Comparison of ENCODE assay signal across 23 cellular contexts in genomic region chr14:72706485-72706884, GRCh38.
"Had no signal": no experiment of that assay in that cellular context is flagged by ENCODE, and none has a peak within 500 bp of the region (broad histone marks: within the 10 kb centered on the region; RNA-seq: fewer than 3 reads in every experiment).

No MANE protein-coding gene starts in this region.

- H3K4me1 Mint-ChIP-seq: activated naive CD4-positive, alpha-beta T cell treated with anti-CD3 and anti-CD28 coated beads, Interleukin-2, amount 50 U/mL, for 24 hours; activated T-helper 17 cell treated with anti-CD3 and anti-CD28 coated beads, Interleukin-2, amount 50 U/mL, for 72 hours; mesothelial cell of epicardium had no signal

- ATAC-seq: activated T-helper 17 cell treated with anti-CD3 and anti-CD28 coated beads, Interleukin-2, amount 50 U/mL, for 72 hours; gastrocnemius medialis; naive thymus-derived CD8-positive, alpha-beta T cell; sciatic nerve; upper lobe of right lung; WTC11 had no signal

- DNase-seq: activated CD4-positive, alpha-beta T cell treated with anti-CD3 and anti-CD28 coated beads for 4 hours; activated T-cell treated with anti-CD3 and anti-CD28 coated beads for 4 hours; amniotic stem cell; colonic mucosa; dorsolateral prefrontal cortex; gastrocnemius medialis; head of caudate nucleus; hypothalamus; left ventricle myocardium inferior; naive thymus-derived CD8-positive, alpha-beta T cell; stimulated activated CD4-positive, alpha-beta T cell treated with anti-CD3 and anti-CD28 coated beads, Interleukin-15, amount 100 ng/mL, for 24 hours; stimulated activated CD4-positive, alpha-beta T cell treated with anti-CD3 and anti-CD28 coated beads, Interleukin-2, amount 100 ng/mL, for 48 hours; stimulated activated naive CD4-positive, alpha-beta T cell treated with Interleukin-2 at 50 U/mL for 16 hours; substantia nigra; T1000; thyroid gland; upper lobe of right lung had no signal

- H3K27ac Mint-ChIP-seq: activated naive CD4-positive, alpha-beta T cell treated with anti-CD3 and anti-CD28 coated beads, Interleukin-2, amount 50 U/mL, for 24 hours; activated T-helper 17 cell treated with anti-CD3 and anti-CD28 coated beads, Interleukin-2, amount 50 U/mL, for 72 hours; mesothelial cell of epicardium; naive thymus-derived CD8-positive, alpha-beta T cell; T-helper 1 cell treated with Interleukin-12 subunit alpha and Interleukin-12 subunit beta and Interleukin-4 antibody, amounts not matched to agents 30 μg/mL and 1 μg/mL, for 36 hours; WTC11 had no signal

- H3K4me3 Mint-ChIP-seq: activated naive CD4-positive, alpha-beta T cell treated with anti-CD3 and anti-CD28 coated beads, Interleukin-2, amount 50 U/mL, for 24 hours; activated T-helper 17 cell treated with anti-CD3 and anti-CD28 coated beads, Interleukin-2, amount 50 U/mL, for 72 hours; mesothelial cell of epicardium; naive thymus-derived CD8-positive, alpha-beta T cell; T-helper 1 cell treated with Interleukin-12 subunit alpha and Interleukin-12 subunit beta and Interleukin-4 antibody, amounts not matched to agents 30 μg/mL and 1 μg/mL, for 36 hours; WTC11 had no signal

- H3K36me3 Mint-ChIP-seq: activated naive CD4-positive, alpha-beta T cell treated with anti-CD3 and anti-CD28 coated beads, Interleukin-2, amount 50 U/mL, for 24 hours; mesothelial cell of epicardium; naive thymus-derived CD8-positive, alpha-beta T cell; WTC11 had no signal

- H3K27me3 Mint-ChIP-seq: activated naive CD4-positive, alpha-beta T cell treated with anti-CD3 and anti-CD28 coated beads, Interleukin-2, amount 50 U/mL, for 24 hours; activated T-helper 17 cell treated with anti-CD3 and anti-CD28 coated beads, Interleukin-2, amount 50 U/mL, for 72 hours; naive thymus-derived CD8-positive, alpha-beta T cell had no signal

- H3K9me3 Mint-ChIP-seq: activated naive CD4-positive, alpha-beta T cell treated with anti-CD3 and anti-CD28 coated beads, Interleukin-2, amount 50 U/mL, for 24 hours; activated T-helper 17 cell treated with anti-CD3 and anti-CD28 coated beads, Interleukin-2, amount 50 U/mL, for 72 hours; naive thymus-derived CD8-positive, alpha-beta T cell; T-helper 1 cell treated with Interleukin-12 subunit alpha and Interleukin-12 subunit beta and Interleukin-4 antibody, amounts not matched to agents 30 μg/mL and 1 μg/mL, for 36 hours had no signal
